In the genomic region with DNA sequence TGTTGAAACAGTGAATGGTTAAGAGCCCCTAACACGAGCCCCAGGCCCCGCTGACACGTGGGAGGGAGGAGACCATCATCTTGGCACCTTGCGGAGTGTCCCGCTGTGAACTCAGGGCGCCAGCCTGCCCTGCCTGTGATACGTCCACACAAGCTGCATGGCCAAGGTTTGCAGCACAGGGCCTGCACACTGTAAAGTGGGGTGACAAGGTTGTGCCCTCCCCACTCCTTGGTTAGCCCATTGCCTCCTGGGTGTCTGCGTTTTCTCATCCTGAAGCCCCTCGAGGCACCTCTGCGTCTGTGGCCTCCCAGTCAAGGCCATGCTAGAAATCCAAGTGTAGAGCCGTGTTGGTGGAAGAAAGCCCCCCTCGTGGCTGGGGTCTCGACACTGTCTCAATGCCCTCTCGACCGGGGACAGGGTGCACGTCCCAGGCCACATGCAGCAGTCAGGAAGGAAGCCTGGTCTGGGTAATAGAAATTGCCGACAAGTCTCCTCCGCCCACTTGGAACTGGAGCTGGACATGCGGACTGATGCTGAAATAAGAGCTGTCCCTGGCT, we compare ENCODE assay signal across 2 cellular contexts.
TF ChIP-seq lines count a peak whose summit lies in the region.

No MANE protein-coding gene starts in this region.

TF ChIP-seq in WTC11, 78 proteins besides CTCF, POLR2A, EP300 and RAD21 (continued from another document):
- TF ChIP-seq, protein P1, sequence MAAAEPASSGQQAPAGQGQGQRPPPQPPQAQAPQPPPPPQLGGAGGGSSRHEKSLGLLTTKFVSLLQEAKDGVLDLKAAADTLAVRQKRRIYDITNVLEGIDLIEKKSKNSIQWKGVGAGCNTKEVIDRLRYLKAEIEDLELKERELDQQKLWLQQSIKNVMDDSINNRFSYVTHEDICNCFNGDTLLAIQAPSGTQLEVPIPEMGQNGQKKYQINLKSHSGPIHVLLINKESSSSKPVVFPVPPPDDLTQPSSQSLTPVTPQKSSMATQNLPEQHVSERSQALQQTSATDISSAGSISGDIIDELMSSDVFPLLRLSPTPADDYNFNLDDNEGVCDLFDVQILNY (CRISPR knock-in tag; IDR thresholded peaks at IDR 0.05) = no peak
- TF ChIP-seq AFF4 (CRISPR knock-in tag; IDR thresholded peaks at IDR 0.05; ENCODE audit: borderline replicate concordance) (no peak), MLX (CRISPR knock-in tag; IDR thresholded peaks at IDR 0.05) (no peak), ZNF317 (CRISPR knock-in tag; IDR thresholded peaks at IDR 0.05; ENCODE audit: borderline replicate concordance, low read depth) (no peak), ETV6 (CRISPR knock-in tag; IDR thresholded peaks at IDR 0.05) (no peak), NR3C1 (CRISPR knock-in tag; conservative IDR thresholded peaks at IDR 0.05; ENCODE audit: low read depth) (no peak)

TF ChIP-seq in SK-N-SH treated with all-trans-retinoic acid at 6 μM for 48 hours, 23 proteins besides CTCF, POLR2A, EP300 and RAD21 (continued from another document):
- TF ChIP-seq, protein P2, sequence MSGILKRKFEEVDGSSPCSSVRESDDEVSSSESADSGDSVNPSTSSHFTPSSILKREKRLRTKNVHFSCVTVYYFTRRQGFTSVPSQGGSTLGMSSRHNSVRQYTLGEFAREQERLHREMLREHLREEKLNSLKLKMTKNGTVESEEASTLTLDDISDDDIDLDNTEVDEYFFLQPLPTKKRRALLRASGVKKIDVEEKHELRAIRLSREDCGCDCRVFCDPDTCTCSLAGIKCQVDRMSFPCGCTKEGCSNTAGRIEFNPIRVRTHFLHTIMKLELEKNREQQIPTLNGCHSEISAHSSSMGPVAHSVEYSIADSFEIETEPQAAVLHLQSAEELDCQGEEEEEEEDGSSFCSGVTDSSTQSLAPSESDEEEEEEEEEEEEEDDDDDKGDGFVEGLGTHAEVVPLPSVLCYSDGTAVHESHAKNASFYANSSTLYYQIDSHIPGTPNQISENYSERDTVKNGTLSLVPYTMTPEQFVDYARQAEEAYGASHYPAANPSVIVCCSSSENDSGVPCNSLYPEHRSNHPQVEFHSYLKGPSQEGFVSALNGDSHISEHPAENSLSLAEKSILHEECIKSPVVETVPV (CRISPR knock-in tag; IDR thresholded peaks at IDR 0.05) = no peak
- TF ChIP-seq PATZ1 (CRISPR knock-in tag; IDR thresholded peaks at IDR 0.05; ENCODE audit: borderline replicate concordance) (no peak), TCF4 (CRISPR knock-in tag; IDR thresholded peaks at IDR 0.05; ENCODE audit: borderline replicate concordance) (no peak), POU6F1 (CRISPR knock-in tag; IDR thresholded peaks at IDR 0.05; ENCODE audit: borderline replicate concordance, low read depth) (no peak), CREB5 (CRISPR knock-in tag; IDR thresholded peaks at IDR 0.05; ENCODE audit: low read depth) (no peak), SNAI2 (CRISPR knock-in tag; IDR thresholded peaks at IDR 0.05) (no peak), ZFP30 (CRISPR knock-in tag; IDR thresholded peaks at IDR 0.05) (no peak), ZNF8 (CRISPR knock-in tag; IDR thresholded peaks at IDR 0.05) (no peak), PPARA (CRISPR knock-in tag; IDR thresholded peaks at IDR 0.05; ENCODE audit: borderline replicate concordance) (no peak), ESRRG (CRISPR knock-in tag; IDR thresholded peaks at IDR 0.05) (no peak), TOX (CRISPR knock-in tag; IDR thresholded peaks at IDR 0.05; ENCODE audit: borderline replicate concordance) (no peak)
TF ChIP-seq in SK-N-SH treated with all-trans-retinoic acid at 6 μM for 48 hours: peak in this region for 0.
